ENCODE assay signal across 7 cellular contexts in genomic region chr19:52820472-52821205, GRCh38. TPM values are rescaled to one million over a fixed set of nuclear protein-coding genes. Genes with fewer than 3 reads are reported as not detected.
DNase-seq lines count a peak whose midpoint lies in the region; ATAC-seq and TF ChIP-seq lines count a peak whose summit lies in the region.
"Not testable (repeated sequence)": the region's sequence is repeated elsewhere in the genome, so short reads cannot be mapped to it uniquely, and the experiment has no call there.

No MANE protein-coding gene starts in this region.

- H3K9me3 ChIP-seq in endocrine pancreas (ENCODE audit: control insufficient read depth, low read length): not testable (repeated sequence)
- H3K9me3 ChIP-seq in left lung: peaks cover 0 to 32% of the 10 kb centered on the region in 2 donors

- not testable (repeated sequence) for H3K4me1 ChIP-seq in endocrine pancreas (ENCODE audit: control insufficient read depth, insufficient read depth, low read length); left lung

- H3K27me3 ChIP-seq in endocrine pancreas (ENCODE audit: control insufficient read depth, insufficient read depth, low read length); left lung: not testable (repeated sequence)

- H3K27ac ChIP-seq in left lung: peak overlapping the region in 1 of 2 donors; percentile 58

- ATAC-seq in GM18868 (IDR thresholded peaks at IDR 0.05; ENCODE audit: unreplicated experiment) (peak; percentile 19), HG03045 (IDR thresholded peaks at IDR 0.05; ENCODE audit: unreplicated experiment) (peak; percentile 25), left lung (peak; percentile 67), sciatic nerve (peak; percentile 70)

- DNase-seq in NOMO-1 treated with DMSO at 0.1 percent for 48 hours (lab: John Stamatoyannopoulos, UW; ENCODE audit: unreplicated experiment): peak; percentile 14
- peak; percentile 14 for DNase-seq in activated T-cell treated with anti-CD3 and anti-CD28 coated beads for 4 hours
- peak; percentile 43 to 80 for DNase-seq in left lung
- not testable (repeated sequence) for DNase-seq in sciatic nerve (ENCODE audit: low spot score)

- H3K9ac ChIP-seq in endocrine pancreas (ENCODE audit: control insufficient read depth, insufficient read depth, low read length): peak overlapping the region; percentile 77

- intact Hi-C loops in left lung (cut with DNase I); sciatic nerve (cut with DNase I): not testable (repeated sequence)

- not testable (repeated sequence) for H3K36me3 ChIP-seq in endocrine pancreas (ENCODE audit: control insufficient read depth, insufficient read depth, low read length)
- peaks cover 0 to 25% of the 10 kb centered on the region in 2 donors for H3K36me3 ChIP-seq in left lung

- TF ChIP-seq CTCF in left lung (IDR thresholded peaks at IDR 0.05): not testable (repeated sequence)

- H3K4me3 ChIP-seq in endocrine pancreas (ENCODE audit: control insufficient read depth, insufficient read depth, low read length) (peak overlapping the region; percentile 18), left lung (peak overlapping the region; percentile 52 to 62)

RNA-seq across cellular contexts. Expression of gene ZNF28, which starts 0.8 kb away (rescaled TPM):
- 10 to 100 TPM; 18.8 to 24.4 TPM for total RNA-seq in left lung
- total RNA-seq in sciatic nerve: 18.1 TPM

RNA-seq across cellular contexts. Expression of gene ZNF600, which starts 34.0 kb away (rescaled TPM):
- total RNA-seq in left lung (10 to 100 TPM in 1 of 2 donors, 1 to 10 TPM in 1; 8.3 to 12.5 TPM), sciatic nerve (12.3 TPM)

RNA-seq across cellular contexts. Expression of gene ZNF468, which starts 36.8 kb away (rescaled TPM):
- 10 to 100 TPM; 17.4 to 20.9 TPM for total RNA-seq in left lung
- total RNA-seq in sciatic nerve: 12.8 TPM

Comparison
In these comparisons a context has a peak if more than half of its experiments do, and no peak if none do; other contexts are left out.
1. ATAC-seq: peak in every context shown above with its lines; median percentile 70 in sciatic nerve; 67 in left lung; 25 in HG03045; 19 in GM18868.